ENCODE assay signal across 10 cellular contexts in the genomic region with DNA sequence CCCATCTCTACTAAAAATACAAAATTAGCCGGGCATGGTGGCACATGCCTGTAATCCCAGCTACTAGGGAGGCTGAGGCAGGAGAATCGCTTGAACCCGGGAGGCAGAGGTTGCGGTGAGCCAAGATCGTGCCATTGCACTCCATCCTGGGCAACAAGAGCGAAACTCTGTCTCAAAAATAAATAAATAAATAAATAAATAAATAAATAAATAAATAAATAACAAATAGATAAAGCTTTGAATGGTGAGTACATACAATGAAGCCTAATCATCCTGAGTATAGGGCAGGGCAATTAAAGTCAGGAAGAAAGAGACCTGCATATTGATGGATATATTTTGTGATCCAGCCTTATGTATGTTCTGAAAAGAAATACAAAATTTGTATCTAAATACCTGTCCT. TPM values are rescaled to one million over a fixed set of nuclear protein-coding genes. Genes with fewer than 3 reads are reported as not detected.
"Had no signal": no experiment of that assay in that cellular context is flagged by ENCODE, and none has a peak within 500 bp of the region (broad histone marks: within the 10 kb centered on the region; RNA-seq: fewer than 3 reads in every experiment).

No MANE protein-coding gene starts in this region.

RNA-seq across cellular contexts. Expression of a gene that starts 4.1 kb away (rescaled TPM):
- total RNA-seq: activated CD4-positive, alpha-beta memory T cell treated with anti-CD3 and anti-CD28 coated beads for 36 hours; activated T-cell treated with anti-CD3 and anti-CD28 coated beads, Interleukin-2, amount 50 U/mL, for 4 hours; aorta; body of pancreas; chondrocyte; dermis blood vessel endothelial cell; esophagus muscularis mucosa; foreskin keratinocyte; gastrocnemius medialis; WTC11 had no signal
